ENCODE assay signal across 21 cellular contexts in genomic region chr2:196384729-196385128, GRCh38.
DNase-seq lines count a peak whose midpoint lies in the region; ATAC-seq and TF ChIP-seq lines count a peak whose summit lies in the region.
"Had no signal": no experiment of that assay in that cellular context is flagged by ENCODE, and none has a peak within 500 bp of the region (broad histone marks: within the 10 kb centered on the region; RNA-seq: fewer than 3 reads in every experiment).

No MANE protein-coding gene starts in this region.

- H3K27ac ChIP-seq in adrenal gland: no peak overlapping the region
- no peak overlapping the region for H3K27ac ChIP-seq in right atrium auricular region
- H3K27ac ChIP-seq: cardiac muscle cell, gastroesophageal sphincter, left ventricle myocardium inferior, psoas muscle had no signal

- WGBS in adrenal gland, 4 donors: 93 to 97% (median 95%) methylated on average over 1 of the region's 1 CpG

- H3K27me3 ChIP-seq in adrenal gland (no peaks in the 10 kb centered on the region), right atrium auricular region (no peaks in the 10 kb centered on the region)
- H3K27me3 ChIP-seq: cardiac muscle cell, gastroesophageal sphincter had no signal

- no peak for TF ChIP-seq CTCF in adrenal gland (IDR thresholded peaks at IDR 0.05)
- no peak for TF ChIP-seq CTCF in right atrium auricular region (IDR thresholded peaks at IDR 0.05)

- DNase-seq in superior temporal gyrus (ENCODE audit: extremely low spot score) (no peak), adrenal gland (no peak), right atrium auricular region (ENCODE audit: low spot score) (no peak), erythroblast (lab: John Stamatoyannopoulos, UW) (no peak)
- DNase-seq: activated naive CD4-positive, alpha-beta T cell treated with anti-CD3 and anti-CD28 coated beads, Interleukin-2, amount 50 U/mL, for 16 hours; AML-193; aorta; CD8-positive, alpha-beta T cell; cortex of kidney; hippocampal formation; left ventricle myocardium inferior; NCI-H1105 treated with DMSO at 0.1 percent for 48 hours; NCI-H2081 treated with DMSO at 0.1 percent for 48 hours; psoas muscle; T1000 had no signal

- H3K4me3 ChIP-seq in adrenal gland: no peak overlapping the region
- H3K4me3 ChIP-seq in right atrium auricular region: no peak overlapping the region
- H3K4me3 ChIP-seq: cardiac muscle cell, gastroesophageal sphincter, left ventricle myocardium inferior, psoas muscle had no signal

- ATAC-seq in GM18505 (IDR thresholded peaks at IDR 0.05; ENCODE audit: unreplicated experiment) (peak; percentile 48), GM19455 (IDR thresholded peaks at IDR 0.05; ENCODE audit: unreplicated experiment) (peak; percentile 66), HG02571 (IDR thresholded peaks at IDR 0.05; ENCODE audit: unreplicated experiment) (peak; percentile 74), HG03354 (IDR thresholded peaks at IDR 0.05; ENCODE audit: poor library complexity, severe bottlenecking, unreplicated experiment) (peak; percentile 60)
- ATAC-seq: CD8-positive, alpha-beta T cell; gastroesophageal sphincter; psoas muscle had no signal

- H3K36me3 ChIP-seq in adrenal gland (replicated peaks in 1 of 2) (no peaks in the 10 kb centered on the region), right atrium auricular region (no peaks in the 10 kb centered on the region)
- H3K36me3 ChIP-seq: cardiac muscle cell, gastroesophageal sphincter, left ventricle myocardium inferior had no signal

- TF ChIP-seq POLR2A in GM18505 (IDR thresholded peaks at IDR 0.05; ENCODE audit: borderline replicate concordance, extremely low read depth, insufficient read depth, insufficient read length) (no peak), adrenal gland (IDR thresholded peaks at IDR 0.05) (no peak), erythroblast (IDR thresholded peaks at IDR 0.05; ENCODE audit: low read length) (no peak)

- H3K9me3 ChIP-seq in adrenal gland (replicated peaks in 1 of 3): no peaks in the 10 kb centered on the region
- H3K9me3 ChIP-seq in right atrium auricular region: no peaks in the 10 kb centered on the region
- H3K9me3 ChIP-seq: gastroesophageal sphincter, left ventricle myocardium inferior, psoas muscle had no signal

- H3K4me1 ChIP-seq in adrenal gland (replicated peaks in 1 of 2) (peaks cover 0 to 8% of the 10 kb centered on the region in 2 donors), right atrium auricular region (peaks cover 0 to 18% of the 10 kb centered on the region in 2 donors)
- H3K4me1 ChIP-seq: psoas muscle had no signal

- intact Hi-C loops in adrenal gland (cut with DNase I): no loop called here
